In the genomic region with DNA sequence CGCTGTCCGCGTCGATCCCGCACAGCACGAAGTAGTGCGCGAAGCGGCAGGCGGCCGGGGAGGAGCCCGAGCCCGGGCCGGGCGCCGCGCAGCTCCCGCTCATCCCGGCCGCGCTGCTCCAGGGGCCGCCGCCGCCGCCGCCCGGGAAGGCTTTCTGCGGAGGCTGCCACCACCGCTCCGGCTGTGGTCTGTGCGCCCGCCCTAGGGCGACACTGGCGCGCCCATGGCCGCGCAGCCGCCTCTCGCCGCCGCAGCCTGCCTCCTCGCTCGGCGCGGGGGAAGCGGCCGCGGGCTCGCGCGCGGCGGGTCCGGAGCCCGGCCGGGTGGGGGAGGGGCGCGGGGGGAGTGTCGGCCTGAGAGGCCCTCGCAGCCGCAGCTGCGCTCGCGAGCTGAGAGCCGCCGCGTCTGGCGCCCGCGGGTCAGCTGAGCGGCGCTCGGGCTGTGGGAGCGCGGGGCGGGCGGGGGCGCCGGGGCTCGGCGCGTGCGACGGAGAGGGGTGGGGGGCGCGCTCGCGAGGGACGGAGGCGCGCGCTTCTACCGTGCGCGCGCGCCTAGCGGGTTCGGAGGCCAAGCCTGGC, we compare ENCODE assay signal across 8 cellular contexts. TPM values are rescaled to one million over a fixed set of nuclear protein-coding genes. Genes with fewer than 3 reads are reported as not detected.
DNase-seq lines count a peak whose midpoint lies in the region; ATAC-seq and TF ChIP-seq lines count a peak whose summit lies in the region.

DENND5B (minus strand) TSS at position 407 of the 578 bp plus-strand sequence; CDS start at position 103, 304 bp downstream.

- peak within 1 kb of the TSS; percentile 79 for H3K4me3 ChIP-seq in NB4 (ENCODE audit: low read depth, low read length)
- H3K4me3 ChIP-seq in WERI-Rb-1 (ENCODE audit: low read depth, low read length): peak within 1 kb of the TSS; percentile 91

- no peaks in the 10 kb centered on the region for H3K9me3 ChIP-seq in WERI-Rb-1 (ENCODE audit: severe bottlenecking)

- peaks cover 53% of the 10 kb centered on the region for H3K4me1 Mint-ChIP-seq in HFFc6 (ENCODE audit: low read depth)

- peak within 1 kb of the TSS; percentile 98 for H3K4me3 Mint-ChIP-seq in HFFc6

- no peaks in the 10 kb centered on the region for H3K9me3 Mint-ChIP-seq in HFFc6

- TF ChIP-seq CTCF in HFFc6 (IDR thresholded peaks at IDR 0.05) (no peak; the same call in 1 of the 2 replicates), NB4 (IDR thresholded peaks at IDR 0.05; ENCODE audit: low read depth, low read length) (no peak), WERI-Rb-1 (IDR thresholded peaks at IDR 0.05; ENCODE audit: low read depth, low read length) (no peak)

- in situ Hi-C loops in endometrial microvascular endothelial cells (cut with HindIII; ENCODE audit: inconsistent ontology term, low pct_unique_long_range_greater_than_20kb, low sequenced_read_pairs): no loop called here

- peak within 1 kb of the TSS; percentile 96 for H3K27ac ChIP-seq in WERI-Rb-1

- H3K27me3 ChIP-seq in WERI-Rb-1 (ENCODE audit: insufficient read depth, low read depth, severe bottlenecking): no peaks in the 10 kb centered on the region

- DNase-seq in activated CD8-positive, alpha-beta memory T cell treated with anti-CD3 and anti-CD28 coated beads for 24 hours: peak; percentile 67
- no peak for DNase-seq in activated CD8-positive, alpha-beta memory T cell treated with anti-CD3 and anti-CD28 coated beads, Interleukin-2, amount 50 U/mL, for 48 hours
- peak; percentile 33 for DNase-seq in HFFc6
- DNase-seq in NB4 (ENCODE audit: low read depth): peak; percentile 80
- peak; percentile 82 for DNase-seq in WERI-Rb-1
- DNase-seq in lung microvascular endothelial cell (ENCODE audit: low read depth in 2 of 2): peak; percentile 84 to 89
- DNase-seq in stimulated activated naive CD8-positive, alpha-beta T cell treated with anti-CD3 and anti-CD28 coated beads, Interleukin-15, Interleukin-2, amounts not matched to agents 100 U/mL and 50 U/mL, for 24 hours: peak; percentile 50

- peaks cover 4% of the 10 kb centered on the region for H3K27me3 Mint-ChIP-seq in HFFc6 (ENCODE audit: insufficient read depth)

- peak; percentile 36 for TF ChIP-seq POLR2A in NB4 (IDR thresholded peaks at IDR 0.05; ENCODE audit: extremely low read depth, insufficient read length)

- peak; percentile 45 for ATAC-seq in stimulated activated naive CD8-positive, alpha-beta T cell treated with anti-CD3 and anti-CD28 coated beads, Interleukin-15, Interleukin-2, amounts not matched to agents 100 U/mL and 50 U/mL, for 24 hours

- no peaks in the 10 kb centered on the region for H3K36me3 ChIP-seq in WERI-Rb-1

- peaks cover 7% of the 10 kb centered on the region for H3K36me3 Mint-ChIP-seq in HFFc6 (ENCODE audit: low read depth)

- peak within 1 kb of the TSS; percentile 87 for H3K27ac Mint-ChIP-seq in HFFc6

RNA-seq across cellular contexts. Expression of gene DENND5B, which starts in this region (rescaled TPM):
- total RNA-seq in HFFc6 (2021; fragmentation: NEBNext Ultra II Directional; extraction: Animal tissue kit (Norgen Biotek cat#: 25700)): 10 to 100 TPM in 3 of 6 experiments, 1 to 10 TPM in 3; 9.5 to 11.4 (median 10.1) TPM
- total RNA-seq in endometrial microvascular endothelial cells (ENCODE audit: inconsistent ontology term) (16.4 TPM), lung microvascular endothelial cell (5.8 and 7.2 TPM in 2 replicates)
